Comparison of ENCODE assay signal across 8 cellular contexts in genomic region chr9:119365291-119366027, GRCh38. TPM values are rescaled to one million over a fixed set of nuclear protein-coding genes. Genes with fewer than 3 reads are reported as not detected.
DNase-seq lines count a peak whose midpoint lies in the region; ATAC-seq and TF ChIP-seq lines count a peak whose summit lies in the region.

No MANE protein-coding gene starts in this region.

- no peak for TF ChIP-seq POLR2A in upper lobe of left lung (IDR thresholded peaks at IDR 0.05)

- peak; percentile 47 for ATAC-seq in GM18502 (IDR thresholded peaks at IDR 0.05; ENCODE audit: poor library complexity, unreplicated experiment)
- no peak for ATAC-seq in upper lobe of left lung (ENCODE audit: low FRiP score in 2 of 2)
- ATAC-seq in HG02678 (IDR thresholded peaks at IDR 0.05; ENCODE audit: unreplicated experiment), result no peak

- H3K36me3 Mint-ChIP-seq in endothelial cell (ENCODE audit: low read depth, unreplicated experiment), result no peaks in the 10 kb centered on the region

- H3K4me1 ChIP-seq in parathyroid adenoma (peaks cover under 1% of the 10 kb centered on the region), upper lobe of left lung (peaks cover 0 to 12% (median 8%) of the 10 kb centered on the region in 4 donors)

- H3K36me3 ChIP-seq in parathyroid adenoma (ENCODE audit: control insufficient read depth, insufficient read depth, low read length) (no peaks in the 10 kb centered on the region), upper lobe of left lung (no peaks in the 10 kb centered on the region)

- no peak overlapping the region for H3K4me3 ChIP-seq in parathyroid adenoma (ENCODE audit: low read depth, low read length)
- peak overlapping the region in 1 of 4 donors; percentile 60 for H3K4me3 ChIP-seq in upper lobe of left lung

- no peak overlapping the region for H3K27ac ChIP-seq in parathyroid adenoma
- no peak overlapping the region for H3K27ac ChIP-seq in upper lobe of left lung

- WGBS in upper lobe of left lung, 2 donors, result 14 to 16% methylated on average over 6 to 9 of the region's 9 CpGs

- H3K27ac Mint-ChIP-seq in endothelial cell (ENCODE audit: unreplicated experiment), result no peak overlapping the region

- H3K9me3 Mint-ChIP-seq in endothelial cell (ENCODE audit: unreplicated experiment), result no peaks in the 10 kb centered on the region

- no peak for DNase-seq in AG09319 (ENCODE audit: extremely low read depth, low read depth)
- DNase-seq in NCI-H510A (lab: John Stamatoyannopoulos, UW), result peak; percentile 45
- DNase-seq in endothelial cell (ENCODE audit: low spot score), result peak; percentile 74
- DNase-seq in upper lobe of left lung, result no peak
- no peak for DNase-seq in activated effector memory CD4-positive, alpha-beta T cell treated with anti-CD3 and anti-CD28 coated beads, Interleukin-2, amount 50 U/mL, for 16 hours

- H3K79me2 ChIP-seq in parathyroid adenoma, result no peaks in the 10 kb centered on the region

- H3K27me3 Mint-ChIP-seq in endothelial cell (ENCODE audit: unreplicated experiment), result peaks cover 10% of the 10 kb centered on the region

- peaks cover 8% of the 10 kb centered on the region for H3K4me1 Mint-ChIP-seq in endothelial cell (ENCODE audit: unreplicated experiment)

- no peak overlapping the region for H3K9ac ChIP-seq in parathyroid adenoma

- no peak overlapping the region for H3K4me3 Mint-ChIP-seq in endothelial cell (ENCODE audit: unreplicated experiment)

- H3K4me2 ChIP-seq in parathyroid adenoma (ENCODE audit: low read length), result no peak overlapping the region

- no peak for TF ChIP-seq EP300 in upper lobe of left lung (IDR thresholded peaks at IDR 0.05)

- peak; percentile 42 for TF ChIP-seq CTCF in AG09319 (IDR thresholded peaks at IDR 0.05; ENCODE audit: low read depth, low read length)
- TF ChIP-seq CTCF in endothelial cell (IDR thresholded peaks at IDR 0.05; ENCODE audit: unreplicated experiment), result peak; percentile 61
- peak; percentile 47 for TF ChIP-seq CTCF in parathyroid adenoma (IDR thresholded peaks at IDR 0.05)
- TF ChIP-seq CTCF in upper lobe of left lung (IDR thresholded peaks at IDR 0.05), result peak in 3 of 6 experiments; percentile 6 to 31 (median 18)

- H3K27me3 ChIP-seq in parathyroid adenoma (ENCODE audit: control insufficient read depth, insufficient read depth, low read length) (no peaks in the 10 kb centered on the region), upper lobe of left lung (peaks cover 0 to 24% (median 9%) of the 10 kb centered on the region in 4 donors)

- H3K9me3 ChIP-seq in parathyroid adenoma (ENCODE audit: control insufficient read depth, low read length) (no peaks in the 10 kb centered on the region), upper lobe of left lung (no peaks in the 10 kb centered on the region)

- H2AFZ ChIP-seq in parathyroid adenoma, result no peak overlapping the region

RNA-seq across cellular contexts. Expression of gene BRINP1, which starts 3.8 kb away (rescaled TPM):
- total RNA-seq in endothelial cell (ENCODE audit: unreplicated experiment) (1.9 TPM), upper lobe of left lung (10 to 100 TPM in 1 of 6 donors, 1 to 10 TPM in 1, under 1 TPM in 3, not detected in 1; 0.30 to 10.9 (median 0.72) TPM)

Comparison
In these comparisons a context has a peak if more than half of its experiments do, and no peak if none do; other contexts are left out.
1. DNase-seq: peak in NCI-H510A (single experiment) and endothelial cell (single experiment); none in AG09319 (single experiment), upper lobe of left lung (0 of 2) and activated effector memory CD4-positive, alpha-beta T cell treated with anti-CD3 and anti-CD28 coated beads, Interleukin-2, amount 50 U/mL, for 16 hours (single experiment).